Comparison of ENCODE assay signal across 24 cellular contexts in genomic region chrX:152873361-152873760, GRCh38.
"Had no signal": no experiment of that assay in that cellular context is flagged by ENCODE, and none has a peak within 500 bp of the region (broad histone marks: within the 10 kb centered on the region; RNA-seq: fewer than 3 reads in every experiment).

No MANE protein-coding gene starts in this region.

- H3K27ac Mint-ChIP-seq: endodermal cell, memory B cell had no signal

- H3K4me1 ChIP-seq: left ventricle myocardium inferior, lower lobe of right lung, psoas muscle, right lobe of liver, tibial artery, upper lobe of right lung, vagina had no signal

- H3K27me3 ChIP-seq: foreskin keratinocyte, neutrophil, right lobe of liver, suprapubic skin, tibial artery, upper lobe of right lung, vagina had no signal

- H3K4me1 Mint-ChIP-seq: endodermal cell had no signal

- ATAC-seq: foreskin keratinocyte, left cardiac atrium, lower lobe of right lung, psoas muscle, right lobe of liver, upper lobe of right lung had no signal

- FAIRE-seq: endothelial cell of umbilical vein, kidney had no signal

- H3K4me3 Mint-ChIP-seq: endodermal cell, memory B cell had no signal

- H3K27ac ChIP-seq: coronary artery, foreskin keratinocyte, left ventricle myocardium inferior, lower lobe of right lung, neutrophil, psoas muscle, right lobe of liver, suprapubic skin, tibial artery, upper lobe of right lung, vagina had no signal

- H3K9me3 Mint-ChIP-seq: memory B cell had no signal

- DNase-seq: effector CD4-positive, alpha-beta T cell; endodermal cell; erythroblast; foreskin keratinocyte; kidney; left cardiac atrium; left ventricle myocardium inferior; lower lobe of right lung; midbrain; psoas muscle; retina; right lobe of liver; stimulated activated CD4-positive, alpha-beta T cell treated with anti-CD3 and anti-CD28 coated beads, Interleukin-15, amount 100 ng/mL, for 24 hours; stimulated activated CD4-positive, alpha-beta T cell treated with anti-CD3 and anti-CD28 coated beads, Interleukin-1b, Interleukin-23, amount 100 ng/mL, for 48 hours; stimulated activated CD4-positive, alpha-beta T cell treated with anti-CD3 and anti-CD28 coated beads, Interleukin-4, amount 100 ng/mL, for 4 hours; stimulated activated naive CD4-positive, alpha-beta T cell; tibial artery; upper lobe of right lung had no signal

- H3K9me3 ChIP-seq: left ventricle myocardium inferior, lower lobe of right lung, neutrophil, psoas muscle, right lobe of liver, suprapubic skin, upper lobe of right lung, vagina had no signal

- H3K4me3 ChIP-seq: coronary artery, left ventricle myocardium inferior, lower lobe of right lung, psoas muscle, right lobe of liver, suprapubic skin, tibial artery, upper lobe of right lung, vagina had no signal
